Comparison of ENCODE assay signal across 1 cellular context in genomic region chr7:12385364-12385786, GRCh38.
TF ChIP-seq lines count a peak whose summit lies in the region.

No MANE protein-coding gene starts in this region.

TF ChIP-seq in K562, 482 proteins besides CTCF, POLR2A, EP300 and RAD21 (continued from another document and continues in another):
- TF ChIP-seq, protein P1, sequence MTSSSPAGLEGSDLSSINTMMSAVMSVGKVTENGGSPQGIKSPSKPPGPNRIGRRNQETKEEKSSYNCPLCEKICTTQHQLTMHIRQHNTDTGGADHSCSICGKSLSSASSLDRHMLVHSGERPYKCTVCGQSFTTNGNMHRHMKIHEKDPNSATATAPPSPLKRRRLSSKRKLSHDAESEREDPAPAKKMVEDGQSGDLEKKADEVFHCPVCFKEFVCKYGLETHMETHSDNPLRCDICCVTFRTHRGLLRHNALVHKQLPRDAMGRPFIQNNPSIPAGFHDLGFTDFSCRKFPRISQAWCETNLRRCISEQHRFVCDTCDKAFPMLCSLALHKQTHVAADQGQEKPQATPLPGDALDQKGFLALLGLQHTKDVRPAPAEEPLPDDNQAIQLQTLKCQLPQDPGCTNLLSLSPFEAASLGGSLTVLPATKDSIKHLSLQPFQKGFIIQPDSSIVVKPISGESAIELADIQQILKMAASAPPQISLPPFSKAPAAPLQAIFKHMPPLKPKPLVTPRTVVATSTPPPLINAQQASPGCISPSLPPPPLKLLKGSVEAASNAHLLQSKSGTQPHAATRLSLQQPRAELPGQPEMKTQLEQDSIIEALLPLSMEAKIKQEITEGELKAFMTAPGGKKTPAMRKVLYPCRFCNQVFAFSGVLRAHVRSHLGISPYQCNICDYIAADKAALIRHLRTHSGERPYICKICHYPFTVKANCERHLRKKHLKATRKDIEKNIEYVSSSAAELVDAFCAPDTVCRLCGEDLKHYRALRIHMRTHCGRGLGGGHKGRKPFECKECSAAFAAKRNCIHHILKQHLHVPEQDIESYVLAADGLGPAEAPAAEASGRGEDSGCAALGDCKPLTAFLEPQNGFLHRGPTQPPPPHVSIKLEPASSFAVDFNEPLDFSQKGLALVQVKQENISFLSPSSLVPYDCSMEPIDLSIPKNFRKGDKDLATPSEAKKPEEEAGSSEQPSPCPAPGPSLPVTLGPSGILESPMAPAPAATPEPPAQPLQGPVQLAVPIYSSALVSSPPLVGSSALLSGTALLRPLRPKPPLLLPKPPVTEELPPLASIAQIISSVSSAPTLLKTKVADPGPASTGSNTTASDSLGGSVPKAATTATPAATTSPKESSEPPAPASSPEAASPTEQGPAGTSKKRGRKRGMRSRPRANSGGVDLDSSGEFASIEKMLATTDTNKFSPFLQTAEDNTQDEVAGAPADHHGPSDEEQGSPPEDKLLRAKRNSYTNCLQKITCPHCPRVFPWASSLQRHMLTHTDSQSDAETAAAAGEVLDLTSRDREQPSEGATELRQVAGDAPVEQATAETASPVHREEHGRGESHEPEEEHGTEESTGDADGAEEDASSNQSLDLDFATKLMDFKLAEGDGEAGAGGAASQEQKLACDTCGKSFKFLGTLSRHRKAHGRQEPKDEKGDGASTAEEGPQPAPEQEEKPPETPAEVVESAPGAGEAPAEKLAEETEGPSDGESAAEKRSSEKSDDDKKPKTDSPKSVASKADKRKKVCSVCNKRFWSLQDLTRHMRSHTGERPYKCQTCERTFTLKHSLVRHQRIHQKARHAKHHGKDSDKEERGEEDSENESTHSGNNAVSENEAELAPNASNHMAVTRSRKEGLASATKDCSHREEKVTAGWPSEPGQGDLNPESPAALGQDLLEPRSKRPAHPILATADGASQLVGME (CRISPR knock-in tag; IDR thresholded peaks at IDR 0.05), result no peak
- TF ChIP-seq, protein P2, sequence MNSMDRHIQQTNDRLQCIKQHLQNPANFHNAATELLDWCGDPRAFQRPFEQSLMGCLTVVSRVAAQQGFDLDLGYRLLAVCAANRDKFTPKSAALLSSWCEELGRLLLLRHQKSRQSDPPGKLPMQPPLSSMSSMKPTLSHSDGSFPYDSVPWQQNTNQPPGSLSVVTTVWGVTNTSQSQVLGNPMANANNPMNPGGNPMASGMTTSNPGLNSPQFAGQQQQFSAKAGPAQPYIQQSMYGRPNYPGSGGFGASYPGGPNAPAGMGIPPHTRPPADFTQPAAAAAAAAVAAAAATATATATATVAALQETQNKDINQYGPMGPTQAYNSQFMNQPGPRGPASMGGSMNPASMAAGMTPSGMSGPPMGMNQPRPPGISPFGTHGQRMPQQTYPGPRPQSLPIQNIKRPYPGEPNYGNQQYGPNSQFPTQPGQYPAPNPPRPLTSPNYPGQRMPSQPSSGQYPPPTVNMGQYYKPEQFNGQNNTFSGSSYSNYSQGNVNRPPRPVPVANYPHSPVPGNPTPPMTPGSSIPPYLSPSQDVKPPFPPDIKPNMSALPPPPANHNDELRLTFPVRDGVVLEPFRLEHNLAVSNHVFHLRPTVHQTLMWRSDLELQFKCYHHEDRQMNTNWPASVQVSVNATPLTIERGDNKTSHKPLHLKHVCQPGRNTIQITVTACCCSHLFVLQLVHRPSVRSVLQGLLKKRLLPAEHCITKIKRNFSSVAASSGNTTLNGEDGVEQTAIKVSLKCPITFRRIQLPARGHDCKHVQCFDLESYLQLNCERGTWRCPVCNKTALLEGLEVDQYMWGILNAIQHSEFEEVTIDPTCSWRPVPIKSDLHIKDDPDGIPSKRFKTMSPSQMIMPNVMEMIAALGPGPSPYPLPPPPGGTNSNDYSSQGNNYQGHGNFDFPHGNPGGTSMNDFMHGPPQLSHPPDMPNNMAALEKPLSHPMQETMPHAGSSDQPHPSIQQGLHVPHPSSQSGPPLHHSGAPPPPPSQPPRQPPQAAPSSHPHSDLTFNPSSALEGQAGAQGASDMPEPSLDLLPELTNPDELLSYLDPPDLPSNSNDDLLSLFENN (IDR thresholded peaks at IDR 0.05; ENCODE audit: low read depth in 2 of 2, low read length in 2 of 2), result peak in 1 of 2 experiments; percentile 95; a peak in 2 of 4 replicates
- TF ChIP-seq NFE2L1 (tag; IDR thresholded peaks at IDR 0.05; ENCODE audit: borderline replicate concordance, low read depth) (no peak), ZNF140 (CRISPR knock-in tag; IDR thresholded peaks at IDR 0.05) (no peak), KAT2B (IDR thresholded peaks at IDR 0.05; ENCODE audit: low read depth, low read length) (no peak), RBBP5 (IDR thresholded peaks at IDR 0.05; ENCODE audit: borderline replicate concordance, insufficient read depth, low read length, poor library complexity, severe bottlenecking) (peak; percentile 18), ZNF124 (CRISPR knock-in tag; IDR thresholded peaks at IDR 0.05) (no peak), SETDB1 (IDR thresholded peaks at IDR 0.05; ENCODE audit: low read length) (no peak), NRF1 (conservative IDR thresholded peaks at IDR 0.05 in 1 of 2, IDR thresholded peaks at IDR 0.05 in 1 of 2) (no peak), KAT8 (IDR thresholded peaks at IDR 0.05; ENCODE audit: low read depth) (no peak), MGA (IDR thresholded peaks at IDR 0.05) (no peak), CBFB (CRISPR knock-in tag; IDR thresholded peaks at IDR 0.05) (no peak), ZNF175 (CRISPR knock-in tag; IDR thresholded peaks at IDR 0.05; ENCODE audit: low read depth) (no peak; the same call in 1 of the 2 replicates), FUS (optimal IDR thresholded peaks at IDR 0.05; ENCODE audit: low read depth, low read length) (no peak), HNRNPH1 (optimal IDR thresholded peaks at IDR 0.05; ENCODE audit: low read depth, low read length) (no peak), SMARCB1 (IDR thresholded peaks at IDR 0.05; ENCODE audit: insufficient read length, low read depth) (no peak), TRIM28 (IDR thresholded peaks at IDR 0.05) (no peak), JUN (IDR thresholded peaks at IDR 0.05; ENCODE audit: borderline replicate concordance, low read depth, low read length) (no peak), JUN (CRISPR knock-in tag; IDR thresholded peaks at IDR 0.05; ENCODE audit: borderline replicate concordance) (no peak), ZC3H11A (IDR thresholded peaks at IDR 0.05; ENCODE audit: low read depth, low read length) (no peak), ZKSCAN8 (CRISPR knock-in tag; IDR thresholded peaks at IDR 0.05) (peak; percentile 86)
- TF ChIP-seq, protein P3, sequence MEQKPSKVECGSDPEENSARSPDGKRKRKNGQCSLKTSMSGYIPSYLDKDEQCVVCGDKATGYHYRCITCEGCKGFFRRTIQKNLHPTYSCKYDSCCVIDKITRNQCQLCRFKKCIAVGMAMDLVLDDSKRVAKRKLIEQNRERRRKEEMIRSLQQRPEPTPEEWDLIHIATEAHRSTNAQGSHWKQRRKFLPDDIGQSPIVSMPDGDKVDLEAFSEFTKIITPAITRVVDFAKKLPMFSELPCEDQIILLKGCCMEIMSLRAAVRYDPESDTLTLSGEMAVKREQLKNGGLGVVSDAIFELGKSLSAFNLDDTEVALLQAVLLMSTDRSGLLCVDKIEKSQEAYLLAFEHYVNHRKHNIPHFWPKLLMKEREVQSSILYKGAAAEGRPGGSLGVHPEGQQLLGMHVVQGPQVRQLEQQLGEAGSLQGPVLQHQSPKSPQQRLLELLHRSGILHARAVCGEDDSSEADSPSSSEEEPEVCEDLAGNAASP (IDR thresholded peaks at IDR 0.05), result no peak
- TF ChIP-seq, protein P4, sequence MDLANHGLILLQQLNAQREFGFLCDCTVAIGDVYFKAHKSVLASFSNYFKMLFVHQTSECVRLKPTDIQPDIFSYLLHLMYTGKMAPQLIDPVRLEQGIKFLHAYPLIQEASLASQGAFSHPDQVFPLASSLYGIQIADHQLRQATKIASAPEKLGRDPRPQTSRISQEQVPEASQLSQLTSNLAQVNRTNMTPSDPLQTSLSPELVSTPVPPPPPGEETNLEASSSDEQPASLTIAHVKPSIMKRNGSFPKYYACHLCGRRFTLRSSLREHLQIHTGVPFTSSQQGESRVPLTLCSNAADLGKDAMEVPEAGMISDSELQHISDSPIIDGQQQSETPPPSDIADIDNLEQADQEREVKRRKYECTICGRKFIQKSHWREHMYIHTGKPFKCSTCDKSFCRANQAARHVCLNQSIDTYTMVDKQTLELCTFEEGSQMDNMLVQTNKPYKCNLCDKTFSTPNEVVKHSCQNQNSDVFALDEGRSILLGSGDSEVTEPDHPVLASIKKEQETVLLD (IDR thresholded peaks at IDR 0.05), result peak; percentile 44; the same call in 1 of the 2 replicates
- TF ChIP-seq, protein P5, sequence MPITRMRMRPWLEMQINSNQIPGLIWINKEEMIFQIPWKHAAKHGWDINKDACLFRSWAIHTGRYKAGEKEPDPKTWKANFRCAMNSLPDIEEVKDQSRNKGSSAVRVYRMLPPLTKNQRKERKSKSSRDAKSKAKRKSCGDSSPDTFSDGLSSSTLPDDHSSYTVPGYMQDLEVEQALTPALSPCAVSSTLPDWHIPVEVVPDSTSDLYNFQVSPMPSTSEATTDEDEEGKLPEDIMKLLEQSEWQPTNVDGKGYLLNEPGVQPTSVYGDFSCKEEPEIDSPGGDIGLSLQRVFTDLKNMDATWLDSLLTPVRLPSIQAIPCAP (CRISPR knock-in tag; IDR thresholded peaks at IDR 0.05; ENCODE audit: borderline replicate concordance), result no peak
- TF ChIP-seq, protein P6, sequence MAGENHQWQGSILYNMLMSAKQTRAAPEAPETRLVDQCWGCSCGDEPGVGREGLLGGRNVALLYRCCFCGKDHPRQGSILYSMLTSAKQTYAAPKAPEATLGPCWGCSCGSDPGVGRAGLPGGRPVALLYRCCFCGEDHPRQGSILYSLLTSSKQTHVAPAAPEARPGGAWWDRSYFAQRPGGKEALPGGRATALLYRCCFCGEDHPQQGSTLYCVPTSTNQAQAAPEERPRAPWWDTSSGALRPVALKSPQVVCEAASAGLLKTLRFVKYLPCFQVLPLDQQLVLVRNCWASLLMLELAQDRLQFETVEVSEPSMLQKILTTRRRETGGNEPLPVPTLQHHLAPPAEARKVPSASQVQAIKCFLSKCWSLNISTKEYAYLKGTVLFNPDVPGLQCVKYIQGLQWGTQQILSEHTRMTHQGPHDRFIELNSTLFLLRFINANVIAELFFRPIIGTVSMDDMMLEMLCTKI (IDR thresholded peaks at IDR 0.05; ENCODE audit: partially characterized antibody), result no peak
